14 cellular contexts compared by ENCODE assay signal in genomic region chr5:142689081-142689480, GRCh38. TPM values are rescaled to one million over a fixed set of nuclear protein-coding genes. Genes with fewer than 3 reads are reported as not detected.
"Had no signal": no experiment of that assay in that cellular context is flagged by ENCODE, and none has a peak within 500 bp of the region (broad histone marks: within the 10 kb centered on the region; RNA-seq: fewer than 3 reads in every experiment).

No MANE protein-coding gene starts in this region.

- H3K27ac Mint-ChIP-seq: activated CD4-positive, alpha-beta T cell treated with anti-CD3 and anti-CD28 coated beads, Interleukin-2, amount 10 ng/mL, durations not matched to agents 7 days and 5 days; activated naive CD8-positive, alpha-beta T cell treated with anti-CD3 and anti-CD28 coated beads for 36 hours; activated T-helper 1 cell treated with anti-CD3 and anti-CD28 coated beads, Interleukin-12 subunit alpha, Interleukin-12 subunit beta, Interleukin-2, Interleukin-4 antibody, amounts not matched to agents 30 ng/mL and 10 ng/mL and 1 ng/mL, durations not matched to agents 14 hours and 24 hours and 36 hours had no signal

- H3K36me3 ChIP-seq: brain microvascular endothelial cell, lower lobe of right lung, sigmoid colon, stomach had no signal

- H3K4me1 Mint-ChIP-seq: activated CD4-positive, alpha-beta T cell treated with anti-CD3 and anti-CD28 coated beads, Interleukin-2, amount 10 ng/mL, durations not matched to agents 7 days and 5 days; activated naive CD8-positive, alpha-beta T cell treated with anti-CD3 and anti-CD28 coated beads for 36 hours had no signal

- H3K9me3 Mint-ChIP-seq: activated CD4-positive, alpha-beta T cell treated with anti-CD3 and anti-CD28 coated beads, Interleukin-2, amount 10 ng/mL, durations not matched to agents 7 days and 5 days; activated naive CD8-positive, alpha-beta T cell treated with anti-CD3 and anti-CD28 coated beads for 36 hours; activated T-helper 1 cell treated with anti-CD3 and anti-CD28 coated beads, Interleukin-12 subunit alpha, Interleukin-12 subunit beta, Interleukin-2, Interleukin-4 antibody, amounts not matched to agents 30 ng/mL and 10 ng/mL and 1 ng/mL, durations not matched to agents 14 hours and 24 hours and 36 hours had no signal

- H3K27ac ChIP-seq: brain microvascular endothelial cell, lower lobe of right lung, psoas muscle, sigmoid colon, stomach had no signal

- H3K27me3 ChIP-seq: brain microvascular endothelial cell, sigmoid colon, stomach had no signal

- H3K9me3 ChIP-seq: lower lobe of right lung, psoas muscle, sigmoid colon, stomach had no signal

- H3K4me3 ChIP-seq: lower lobe of right lung, psoas muscle, sigmoid colon, stomach had no signal

- H3K4me1 ChIP-seq: psoas muscle had no signal

- H3K36me3 Mint-ChIP-seq: activated naive CD8-positive, alpha-beta T cell treated with anti-CD3 and anti-CD28 coated beads for 36 hours had no signal

- ATAC-seq: lower lobe of right lung had no signal

- DNase-seq: activated CD4-positive, alpha-beta T cell treated with anti-CD3 and anti-CD28 coated beads, Interleukin-2, amount 10 ng/mL, durations not matched to agents 7 days and 5 days; activated naive CD8-positive, alpha-beta T cell treated with anti-CD3 and anti-CD28 coated beads for 36 hours; brain microvascular endothelial cell; erythroblast; hippocampal formation; lower lobe of right lung; midbrain; psoas muscle; sigmoid colon; stimulated activated CD4-positive, alpha-beta T cell treated with anti-CD3 and anti-CD28 coated beads, Interleukin-12 subunit alpha, Interleukin-12 subunit beta, amount 100 ng/mL, for 4 hours; stimulated activated CD4-positive, alpha-beta T cell treated with anti-CD3 and anti-CD28 coated beads, Interleukin-2, amount 100 ng/mL, for 24 hours; stomach had no signal

- H3K4me3 Mint-ChIP-seq: activated CD4-positive, alpha-beta T cell treated with anti-CD3 and anti-CD28 coated beads, Interleukin-2, amount 10 ng/mL, durations not matched to agents 7 days and 5 days; activated naive CD8-positive, alpha-beta T cell treated with anti-CD3 and anti-CD28 coated beads for 36 hours; activated T-helper 1 cell treated with anti-CD3 and anti-CD28 coated beads, Interleukin-12 subunit alpha, Interleukin-12 subunit beta, Interleukin-2, Interleukin-4 antibody, amounts not matched to agents 30 ng/mL and 10 ng/mL and 1 ng/mL, durations not matched to agents 14 hours and 24 hours and 36 hours had no signal

RNA-seq across cellular contexts. Expression of gene FGF1, which starts 3.2 kb away (rescaled TPM):
- total RNA-seq: activated CD4-positive, alpha-beta T cell treated with anti-CD3 and anti-CD28 coated beads, Interleukin-2, amount 10 ng/mL, durations not matched to agents 7 days and 5 days; activated naive CD8-positive, alpha-beta T cell treated with anti-CD3 and anti-CD28 coated beads for 36 hours had no signal
- polyA plus RNA-seq: neural cell had no signal
